ENCODE assay signal across 8 cellular contexts in genomic region chr4:156294577-156294976, GRCh38.
DNase-seq lines count a peak whose midpoint lies in the region; ATAC-seq, FAIRE-seq and TF ChIP-seq lines count a peak whose summit lies in the region.

No MANE protein-coding gene starts in this region.

- no TSS peak for BruUV-seq in MCF 10A (replicated peaks; lab: Mats Ljungman, UMichigan)

- H3K4me1 Mint-ChIP-seq in MCF 10A (ENCODE audit: insufficient read depth, unreplicated experiment): peaks cover 22% of the 10 kb centered on the region
- H3K4me1 Mint-ChIP-seq in endothelial cell (ENCODE audit: unreplicated experiment): peaks cover 7% of the 10 kb centered on the region

- FAIRE-seq in pancreas (lab: Jason Lieb, UNC): no peak

- POLR2A ChIA-PET in MCF 10A (lab: Yijun Ruan, JAX): interaction anchor here (0.6 to 1.1 kb wide), 2 partner anchors 14 to 22 kb away, joined by 3 to 5 read pairs; no protein-coding TSS in a partner anchor

- H3K9me3 ChIP-seq in breast epithelium (no peaks in the 10 kb centered on the region), pancreas (no peaks in the 10 kb centered on the region)

- peak; percentile 54 for DNase-seq in MCF 10A (ENCODE audit: unreplicated experiment)
- no peak for DNase-seq in breast epithelium (ENCODE audit: low spot score in 2 of 2)
- DNase-seq in NCI-H748 treated with DMSO at 0.1 percent for 48 hours (lab: John Stamatoyannopoulos, UW): peak; percentile 91
- DNase-seq in endothelial cell (ENCODE audit: low spot score): peak; percentile 6
- DNase-seq in pancreas: no peak
- no peak for DNase-seq in activated CD4-positive, alpha-beta T cell treated with anti-CD3 and anti-CD28 coated beads for 4 hours

- CTCF ChIA-PET in MCF 10A (lab: Yijun Ruan, JAX): interaction anchor here (0.6 to 0.9 kb wide), 5 partner anchors 52 to 500 kb away, joined by 3 to 6 read pairs (median 4); no protein-coding TSS in a partner anchor

- H3K9me3 Mint-ChIP-seq in MCF 10A (ENCODE audit: unreplicated experiment) (no peaks in the 10 kb centered on the region), endothelial cell (ENCODE audit: unreplicated experiment) (no peaks in the 10 kb centered on the region)

- H3K36me3 ChIP-seq in breast epithelium: no peaks in the 10 kb centered on the region
- H3K36me3 ChIP-seq in pancreas: no peaks in the 10 kb centered on the region

- no peaks in the 10 kb centered on the region for H3K27me3 ChIP-seq in breast epithelium
- H3K27me3 ChIP-seq in pancreas: no peaks in the 10 kb centered on the region

- peak overlapping the region; percentile 25 for H3K27ac Mint-ChIP-seq in MCF 10A (ENCODE audit: low read depth, unreplicated experiment)
- no peak overlapping the region for H3K27ac Mint-ChIP-seq in endothelial cell (ENCODE audit: unreplicated experiment)

- ATAC-seq in pancreas (peak; percentile 56 to 91 (median 68)), GM19467 (IDR thresholded peaks at IDR 0.05; ENCODE audit: unreplicated experiment) (no peak), HG02938 (IDR thresholded peaks at IDR 0.05; ENCODE audit: unreplicated experiment) (no peak)

- H3K4me3 Mint-ChIP-seq in MCF 10A (ENCODE audit: unreplicated experiment): no peak overlapping the region
- no peak overlapping the region for H3K4me3 Mint-ChIP-seq in endothelial cell (ENCODE audit: unreplicated experiment)

- TF ChIP-seq POLR2A in breast epithelium (IDR thresholded peaks at IDR 0.05): no peak

- H3K4me3 ChIP-seq in breast epithelium (no peak overlapping the region), pancreas (no peak overlapping the region)

- H3K27ac ChIP-seq in breast epithelium (no peak overlapping the region), pancreas (no peak overlapping the region)

- TF ChIP-seq CTCF in MCF 10A (IDR thresholded peaks at IDR 0.05; ENCODE audit: unreplicated experiment) (no peak), breast epithelium (IDR thresholded peaks at IDR 0.05) (no peak), endothelial cell (IDR thresholded peaks at IDR 0.05; ENCODE audit: unreplicated experiment) (peak; percentile 20), pancreas (IDR thresholded peaks at IDR 0.05) (no peak)

- no peaks in the 10 kb centered on the region for H3K27me3 Mint-ChIP-seq in MCF 10A (ENCODE audit: insufficient read depth, unreplicated experiment)
- H3K27me3 Mint-ChIP-seq in endothelial cell (ENCODE audit: unreplicated experiment): no peaks in the 10 kb centered on the region

- H3K36me3 Mint-ChIP-seq in MCF 10A (ENCODE audit: insufficient read depth, unreplicated experiment) (no peaks in the 10 kb centered on the region), endothelial cell (ENCODE audit: low read depth, unreplicated experiment) (no peaks in the 10 kb centered on the region)

- H3K4me1 ChIP-seq in breast epithelium: no peaks in the 10 kb centered on the region
- peaks cover 0 to 5% (median 0%) of the 10 kb centered on the region in 3 donors for H3K4me1 ChIP-seq in pancreas

- WGBS in pancreas, 2 donors: 27 to 52% methylated on average over 2 of the region's 2 CpGs

- intact Hi-C loops in MCF 10A (cut with micrococcal nuclease): no loop called here
- intact Hi-C loops in breast epithelium (cut with DNase I; ENCODE audit: low total_unique reads): no loop called here
- intact Hi-C loops in pancreas (cut with DNase I): no loop called here

Comparison
In these comparisons a context has a peak if more than half of its experiments do, and no peak if none do; other contexts are left out.
1. DNase-seq: peak in MCF 10A (single experiment), NCI-H748 treated with DMSO at 0.1 percent for 48 hours (single experiment) and endothelial cell (single experiment); none in breast epithelium (0 of 2), pancreas (0 of 6) and activated CD4-positive, alpha-beta T cell treated with anti-CD3 and anti-CD28 coated beads for 4 hours (0 of 2).
2. ATAC-seq: peak in pancreas (4 of 4); none in GM19467 (single experiment) and HG02938 (single experiment).